Comparison of ENCODE assay signal across 1 cellular context in the genomic region with DNA sequence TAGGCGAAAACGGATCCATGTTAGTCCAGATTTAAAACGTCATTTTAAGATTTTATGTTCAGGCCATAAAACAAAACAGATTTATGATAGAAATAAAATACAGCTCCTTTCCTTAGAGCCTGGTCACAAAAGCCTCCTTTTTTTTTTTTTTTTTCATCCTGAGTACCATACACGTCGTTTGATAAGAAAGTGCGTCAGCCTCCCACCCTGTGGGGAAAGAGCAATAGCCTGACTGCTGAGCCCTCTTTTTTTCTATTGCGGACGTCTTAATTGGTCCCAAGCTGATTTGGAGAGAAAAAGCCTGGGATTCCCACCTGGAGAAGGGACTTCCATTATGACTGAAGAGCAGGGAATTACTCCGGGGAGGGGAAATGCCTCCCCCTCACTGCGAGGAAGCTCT.
TF ChIP-seq lines count a peak whose summit lies in the region.

No MANE protein-coding gene starts in this region.

TF ChIP-seq in WTC11, 78 proteins besides CTCF, POLR2A, EP300 and RAD21 (continued from another document):
- TF ChIP-seq STAT6 (CRISPR knock-in tag; conservative IDR thresholded peaks at IDR 0.05; ENCODE audit: low read depth) = no peak
- no peak for TF ChIP-seq FOXP1 (CRISPR knock-in tag; IDR thresholded peaks at IDR 0.05; ENCODE audit: borderline replicate concordance)
- TF ChIP-seq, protein P1, sequence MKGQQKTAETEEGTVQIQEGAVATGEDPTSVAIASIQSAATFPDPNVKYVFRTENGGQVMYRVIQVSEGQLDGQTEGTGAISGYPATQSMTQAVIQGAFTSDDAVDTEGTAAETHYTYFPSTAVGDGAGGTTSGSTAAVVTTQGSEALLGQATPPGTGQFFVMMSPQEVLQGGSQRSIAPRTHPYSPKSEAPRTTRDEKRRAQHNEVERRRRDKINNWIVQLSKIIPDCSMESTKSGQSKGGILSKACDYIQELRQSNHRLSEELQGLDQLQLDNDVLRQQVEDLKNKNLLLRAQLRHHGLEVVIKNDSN (CRISPR knock-in tag; IDR thresholded peaks at IDR 0.05) = no peak
- TF ChIP-seq, protein P2, sequence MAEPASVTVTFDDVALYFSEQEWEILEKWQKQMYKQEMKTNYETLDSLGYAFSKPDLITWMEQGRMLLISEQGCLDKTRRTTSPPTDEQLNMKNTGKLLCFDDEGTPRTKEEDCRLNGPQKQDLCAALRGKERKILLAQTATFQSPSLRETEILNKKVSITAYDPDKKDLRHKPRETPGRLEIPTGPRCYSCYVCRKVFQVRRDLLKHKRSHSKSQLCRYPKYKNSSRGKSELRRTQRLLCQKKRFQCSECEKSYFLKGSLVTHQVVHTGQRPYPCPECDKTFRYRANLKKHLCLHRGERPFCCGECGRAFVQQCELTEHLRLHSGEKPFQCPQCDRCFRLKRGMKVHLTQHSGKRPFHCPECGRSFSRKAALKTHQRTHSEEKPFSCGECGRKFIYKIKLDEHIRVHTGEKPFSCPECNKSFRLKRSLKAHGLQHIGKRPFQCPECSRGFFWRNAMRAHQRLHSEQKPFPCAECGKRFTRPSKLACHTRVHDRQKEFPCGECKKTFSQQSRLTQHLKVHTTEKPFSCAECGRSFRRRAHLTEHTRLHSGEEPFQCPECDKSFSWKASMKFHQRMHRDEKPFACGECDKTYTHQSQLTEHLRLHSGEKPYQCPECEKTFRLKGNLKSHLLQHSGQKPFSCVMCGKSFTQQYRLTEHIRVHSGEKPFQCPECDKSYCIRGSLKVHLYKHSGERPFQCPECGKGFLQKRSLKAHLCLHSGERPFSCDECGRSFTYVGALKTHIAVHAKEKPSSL (CRISPR knock-in tag; conservative IDR thresholded peaks at IDR 0.05) = no peak
- TF ChIP-seq MYBL2 (CRISPR knock-in tag; IDR thresholded peaks at IDR 0.05) = no peak
- TF ChIP-seq, protein P3, sequence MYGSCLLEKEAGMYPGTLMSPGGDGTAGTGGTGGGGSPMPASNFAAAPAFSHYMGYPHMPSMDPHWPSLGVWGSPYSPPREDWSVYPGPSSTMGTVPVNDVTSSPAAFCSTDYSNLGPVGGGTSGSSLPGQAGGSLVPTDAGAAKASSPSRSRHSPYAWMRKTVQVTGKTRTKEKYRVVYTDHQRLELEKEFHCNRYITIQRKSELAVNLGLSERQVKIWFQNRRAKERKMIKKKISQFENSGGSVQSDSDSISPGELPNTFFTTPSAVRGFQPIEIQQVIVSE (CRISPR knock-in tag; IDR thresholded peaks at IDR 0.05; ENCODE audit: borderline replicate concordance) = no peak
- TF ChIP-seq FOXK1 (CRISPR knock-in tag; IDR thresholded peaks at IDR 0.05) = no peak
